In the genomic region with DNA sequence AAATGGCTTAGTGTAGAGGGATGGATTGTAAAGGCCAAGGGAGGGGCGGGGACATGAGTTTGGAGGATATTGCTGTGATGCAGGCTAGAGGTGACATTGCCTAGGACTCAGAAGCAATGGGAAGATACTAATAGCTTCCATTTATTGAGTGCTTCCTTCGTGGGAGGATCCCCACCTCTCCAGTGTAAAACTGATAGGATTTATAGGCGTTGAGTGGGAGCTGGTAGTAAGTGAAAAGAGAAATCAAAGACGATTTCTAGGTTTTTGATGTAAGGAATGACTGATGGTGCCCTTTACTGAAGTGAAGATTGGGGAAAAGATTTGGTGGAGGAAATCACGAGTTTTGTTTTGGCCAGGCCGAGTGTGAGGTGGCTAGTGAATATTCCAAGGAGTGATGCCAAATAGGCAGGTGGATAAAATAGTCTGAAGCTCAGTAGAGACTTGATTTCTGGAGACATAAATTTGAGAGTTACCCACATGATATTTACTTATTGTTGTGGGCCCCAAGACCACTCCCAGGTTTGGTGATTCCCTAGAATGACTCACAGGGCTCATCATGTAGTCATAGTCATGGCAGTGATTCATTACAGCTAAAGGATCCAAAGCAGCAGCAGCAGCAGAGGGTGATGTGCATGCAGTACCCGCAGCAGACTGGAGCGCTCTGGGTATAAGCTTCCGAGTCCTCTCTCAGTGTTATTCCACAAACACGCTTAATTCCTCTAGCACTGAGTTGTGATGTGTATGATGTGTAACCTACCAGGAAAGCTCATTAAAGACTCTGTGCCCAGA, we compare ENCODE assay signal across 9 cellular contexts. TPM values are rescaled to one million over a fixed set of nuclear protein-coding genes. Genes with fewer than 3 reads are reported as not detected.
DNase-seq lines count a peak whose midpoint lies in the region; ATAC-seq lines count a peak whose summit lies in the region.
"Had no signal": no experiment of that assay in that cellular context is flagged by ENCODE, and none has a peak within 500 bp of the region (broad histone marks: within the 10 kb centered on the region; RNA-seq: fewer than 3 reads in every experiment).

No MANE protein-coding gene starts in this region.

- H3K27me3 Mint-ChIP-seq in activated T-helper 1 cell treated with anti-CD3 and anti-CD28 coated beads, Interleukin-12 subunit alpha, Interleukin-12 subunit beta, Interleukin-2, Interleukin-4 antibody, amounts not matched to agents 30 ng/mL and 10 ng/mL and 1 ng/mL, durations not matched to agents 14 hours and 24 hours and 36 hours (ENCODE audit: insufficient read depth) = no peaks in the 10 kb centered on the region
- H3K27me3 Mint-ChIP-seq: effector memory CD8-positive, alpha-beta T cell had no signal

- peak; percentile 31 for DNase-seq in activated CD8-positive, alpha-beta memory T cell treated with anti-CD3 and anti-CD28 coated beads, Interleukin-2, amount 50 U/mL, for 4 hours
- DNase-seq in activated CD8-positive, alpha-beta memory T cell treated with anti-CD3 and anti-CD28 coated beads, Interleukin-2, amount 50 U/mL, for 48 hours = no peak
- no peak for DNase-seq in activated T-helper 1 cell treated with anti-CD3 and anti-CD28 coated beads, Interleukin-12 subunit alpha, Interleukin-12 subunit beta, Interleukin-2, Interleukin-4 antibody, amounts not matched to agents 30 ng/mL and 10 ng/mL and 1 ng/mL, durations not matched to agents 14 hours and 24 hours and 36 hours (ENCODE audit: low spot score)
- DNase-seq in head of caudate nucleus = peak in 34 of 42 donors; percentile 12 to 75 (median 38)
- DNase-seq in stimulated activated naive CD8-positive, alpha-beta T cell treated with anti-CD3 and anti-CD28 coated beads, Interleukin-15, Interleukin-2, amounts not matched to agents 100 U/mL and 50 U/mL, for 24 hours = peak; percentile 19
- no peak for DNase-seq in NCI-H69 (lab: John Stamatoyannopoulos, UW)
- DNase-seq in foreskin melanocyte = no peak
- DNase-seq: effector memory CD8-positive, alpha-beta T cell had no signal

- H3K9me3 Mint-ChIP-seq in activated T-helper 1 cell treated with anti-CD3 and anti-CD28 coated beads, Interleukin-12 subunit alpha, Interleukin-12 subunit beta, Interleukin-2, Interleukin-4 antibody, amounts not matched to agents 30 ng/mL and 10 ng/mL and 1 ng/mL, durations not matched to agents 14 hours and 24 hours and 36 hours = no peaks in the 10 kb centered on the region
- H3K9me3 Mint-ChIP-seq: effector memory CD8-positive, alpha-beta T cell had no signal

- H3K27ac Mint-ChIP-seq in activated T-helper 1 cell treated with anti-CD3 and anti-CD28 coated beads, Interleukin-12 subunit alpha, Interleukin-12 subunit beta, Interleukin-2, Interleukin-4 antibody, amounts not matched to agents 30 ng/mL and 10 ng/mL and 1 ng/mL, durations not matched to agents 14 hours and 24 hours and 36 hours = peak overlapping the region; percentile 59

- H3K4me3 Mint-ChIP-seq in activated T-helper 1 cell treated with anti-CD3 and anti-CD28 coated beads, Interleukin-12 subunit alpha, Interleukin-12 subunit beta, Interleukin-2, Interleukin-4 antibody, amounts not matched to agents 30 ng/mL and 10 ng/mL and 1 ng/mL, durations not matched to agents 14 hours and 24 hours and 36 hours = no peak overlapping the region
- H3K4me3 Mint-ChIP-seq: effector memory CD8-positive, alpha-beta T cell had no signal

- intact Hi-C loops in activated T-helper 1 cell treated with anti-CD3 and anti-CD28 coated beads, Interleukin-12 subunit alpha, Interleukin-12 subunit beta, Interleukin-2, Interleukin-4 antibody, amounts not matched to agents 30 ng/mL and 10 ng/mL and 1 ng/mL, durations not matched to agents 14 hours and 24 hours and 36 hours (cut with micrococcal nuclease) = no loop called here
- intact Hi-C loops in head of caudate nucleus (cut with DNase I) = no loop called here

- peak; percentile 96 for ATAC-seq in stimulated activated naive CD8-positive, alpha-beta T cell treated with anti-CD3 and anti-CD28 coated beads, Interleukin-15, Interleukin-2, amounts not matched to agents 100 U/mL and 50 U/mL, for 24 hours
- no peak for ATAC-seq in GM19328 (IDR thresholded peaks at IDR 0.05; ENCODE audit: unreplicated experiment)
- ATAC-seq: effector memory CD8-positive, alpha-beta T cell had no signal

- peaks cover 38% of the 10 kb centered on the region for H3K36me3 Mint-ChIP-seq in activated T-helper 1 cell treated with anti-CD3 and anti-CD28 coated beads, Interleukin-12 subunit alpha, Interleukin-12 subunit beta, Interleukin-2, Interleukin-4 antibody, amounts not matched to agents 30 ng/mL and 10 ng/mL and 1 ng/mL, durations not matched to agents 14 hours and 24 hours and 36 hours (ENCODE audit: low read depth)

- peaks cover 36% of the 10 kb centered on the region for H3K4me1 Mint-ChIP-seq in activated T-helper 1 cell treated with anti-CD3 and anti-CD28 coated beads, Interleukin-12 subunit alpha, Interleukin-12 subunit beta, Interleukin-2, Interleukin-4 antibody, amounts not matched to agents 30 ng/mL and 10 ng/mL and 1 ng/mL, durations not matched to agents 14 hours and 24 hours and 36 hours (ENCODE audit: low read depth)

RNA-seq across cellular contexts. Expression of gene RPRD1B, which starts 10.2 kb away (rescaled TPM):
- total RNA-seq in activated T-helper 1 cell treated with anti-CD3 and anti-CD28 coated beads, Interleukin-12 subunit alpha, Interleukin-12 subunit beta, Interleukin-2, Interleukin-4 antibody, amounts not matched to agents 30 ng/mL and 10 ng/mL and 1 ng/mL, durations not matched to agents 14 hours and 24 hours and 36 hours = 48.8 and 49.7 TPM in 2 replicates

RNA-seq across cellular contexts. Expression of gene TTI1, which starts 10.4 kb away (rescaled TPM):
- total RNA-seq in activated T-helper 1 cell treated with anti-CD3 and anti-CD28 coated beads, Interleukin-12 subunit alpha, Interleukin-12 subunit beta, Interleukin-2, Interleukin-4 antibody, amounts not matched to agents 30 ng/mL and 10 ng/mL and 1 ng/mL, durations not matched to agents 14 hours and 24 hours and 36 hours = 41.7 and 43.1 TPM in 2 replicates

Comparison
In these comparisons a context has a peak if more than half of its experiments do, and no peak if none do; other contexts are left out.
1. DNase-seq: peak in activated CD8-positive, alpha-beta memory T cell treated with anti-CD3 and anti-CD28 coated beads, Interleukin-2, amount 50 U/mL, for 4 hours (single experiment), head of caudate nucleus (34 of 42) and stimulated activated naive CD8-positive, alpha-beta T cell treated with anti-CD3 and anti-CD28 coated beads, Interleukin-15, Interleukin-2, amounts not matched to agents 100 U/mL and 50 U/mL, for 24 hours (single experiment); none in activated CD8-positive, alpha-beta memory T cell treated with anti-CD3 and anti-CD28 coated beads, Interleukin-2, amount 50 U/mL, for 48 hours (single experiment), activated T-helper 1 cell treated with anti-CD3 and anti-CD28 coated beads, Interleukin-12 subunit alpha, Interleukin-12 subunit beta, Interleukin-2, Interleukin-4 antibody, amounts not matched to agents 30 ng/mL and 10 ng/mL and 1 ng/mL, durations not matched to agents 14 hours and 24 hours and 36 hours (single experiment), NCI-H69 (single experiment) and foreskin melanocyte (single experiment).